In the genomic region with DNA sequence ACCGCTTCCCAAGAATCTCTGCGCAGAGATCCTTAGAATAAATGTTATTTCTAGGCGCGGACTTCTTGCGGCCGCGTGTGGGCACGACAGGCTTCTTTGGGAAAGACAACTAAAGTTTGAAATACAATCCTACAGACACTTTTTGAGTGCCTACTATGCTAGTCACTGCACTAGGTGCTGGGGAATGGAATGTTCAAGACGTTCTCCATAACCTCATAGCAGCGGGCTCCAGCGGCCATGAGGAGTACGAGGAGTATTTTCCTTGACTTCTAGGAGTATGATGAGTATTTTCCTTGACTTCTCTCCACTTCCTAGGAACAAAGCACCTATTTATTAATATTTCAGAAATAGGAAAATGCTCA, we compare ENCODE assay signal across 1 cellular context.
TF ChIP-seq lines count a peak whose summit lies in the region.

No MANE protein-coding gene starts in this region.

TF ChIP-seq in IMR-90, 13 proteins besides CTCF, POLR2A, EP300 and RAD21 (continued from another document):
- TF ChIP-seq, protein P1, sequence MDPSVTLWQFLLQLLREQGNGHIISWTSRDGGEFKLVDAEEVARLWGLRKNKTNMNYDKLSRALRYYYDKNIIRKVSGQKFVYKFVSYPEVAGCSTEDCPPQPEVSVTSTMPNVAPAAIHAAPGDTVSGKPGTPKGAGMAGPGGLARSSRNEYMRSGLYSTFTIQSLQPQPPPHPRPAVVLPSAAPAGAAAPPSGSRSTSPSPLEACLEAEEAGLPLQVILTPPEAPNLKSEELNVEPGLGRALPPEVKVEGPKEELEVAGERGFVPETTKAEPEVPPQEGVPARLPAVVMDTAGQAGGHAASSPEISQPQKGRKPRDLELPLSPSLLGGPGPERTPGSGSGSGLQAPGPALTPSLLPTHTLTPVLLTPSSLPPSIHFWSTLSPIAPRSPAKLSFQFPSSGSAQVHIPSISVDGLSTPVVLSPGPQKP (IDR thresholded peaks at IDR 0.05; ENCODE audit: borderline replicate concordance, low read depth, low read length), result no peak
- TF ChIP-seq MAZ (IDR thresholded peaks at IDR 0.05; ENCODE audit: borderline replicate concordance, low read depth, low read length), result no peak
